1 cellular context compared by ENCODE assay signal in genomic region chr18:158128-159036, GRCh38.
TF ChIP-seq lines count a peak whose summit lies in the region.

USP14 (plus strand) TSS chr18:158557; CDS start chr18:158699, 142 bp downstream.

TF ChIP-seq in K562, 482 proteins besides CTCF, POLR2A, EP300 and RAD21 (continued from another document and continues in another):
- TF ChIP-seq CREB3L1 (IDR thresholded peaks at IDR 0.05; ENCODE audit: borderline replicate concordance, low read depth) (peak; percentile 86), TRIM24 (IDR thresholded peaks at IDR 0.05) (no peak), ZKSCAN8 (CRISPR knock-in tag; IDR thresholded peaks at IDR 0.05) (no peak), ZNF146 (CRISPR knock-in tag; IDR thresholded peaks at IDR 0.05; ENCODE audit: unreplicated experiment) (no peak), KLF13 (tag; IDR thresholded peaks at IDR 0.05; ENCODE audit: borderline replicate concordance, low read depth) (peak; percentile 64; the same call in 1 of the 2 replicates), MXD1 (CRISPR knock-in tag; IDR thresholded peaks at IDR 0.05; ENCODE audit: borderline replicate concordance, poor library complexity, severe bottlenecking) (peak; percentile 73), ARID1B (IDR thresholded peaks at IDR 0.05) (no peak), KHSRP (IDR thresholded peaks at IDR 0.05) (peak; percentile 82), ZNF316 (IDR thresholded peaks at IDR 0.05) (peak; percentile 72), SIRT6 (IDR thresholded peaks at IDR 0.05; ENCODE audit: low read depth, low read length) (no peak), FOXK2 (conservative IDR thresholded peaks at IDR 0.05 in 1 of 2, IDR thresholded peaks at IDR 0.05 in 1 of 2; ENCODE audit: low read depth in 2 of 2) (peak; percentile 60 to 73; a peak in 3 of 4 replicates), BRD4 (IDR thresholded peaks at IDR 0.05) (peak; percentile 97), DACH1 (IDR thresholded peaks at IDR 0.05; ENCODE audit: partially characterized antibody) (peak; percentile 22), POLR2H (tag; IDR thresholded peaks at IDR 0.05; ENCODE audit: low read depth) (peak; percentile 54; the same call in 1 of the 2 replicates), ZNF23 (CRISPR knock-in tag; IDR thresholded peaks at IDR 0.05) (peak; percentile 70; the same call in 1 of the 2 replicates), GTF2F1 (IDR thresholded peaks at IDR 0.05; ENCODE audit: low read depth, low read length) (no peak), ATF6 (CRISPR knock-in tag; IDR thresholded peaks at IDR 0.05) (peak; percentile 99; the same call in 1 of the 2 replicates), ZNF830 (CRISPR knock-in tag; IDR thresholded peaks at IDR 0.05) (no peak), HOMEZ (CRISPR knock-in tag; IDR thresholded peaks at IDR 0.05) (no peak), MEIS2 (IDR thresholded peaks at IDR 0.05; ENCODE audit: partially characterized antibody) (peak; percentile 71), SNIP1 (IDR thresholded peaks at IDR 0.05; ENCODE audit: low read depth) (no peak), ZBED1 (IDR thresholded peaks at IDR 0.05) (no peak), IRF9 (tag; IDR thresholded peaks at IDR 0.05) (no peak), ZNF583 (CRISPR knock-in tag; IDR thresholded peaks at IDR 0.05) (peak; percentile 81; the same call in 1 of the 2 replicates), TSHZ1 (CRISPR knock-in tag; IDR thresholded peaks at IDR 0.05) (peak; percentile 67; the same call in 1 of the 2 replicates), DMBX1 (CRISPR knock-in tag; IDR thresholded peaks at IDR 0.05; ENCODE audit: borderline replicate concordance) (peak; percentile 85), CBX1 (IDR thresholded peaks at IDR 0.05; ENCODE audit: low read depth) (peak; percentile 52; the same call in 1 of the 2 replicates), SMARCB1 (IDR thresholded peaks at IDR 0.05; ENCODE audit: insufficient read length, low read depth) (no peak), PRPF4 (IDR thresholded peaks at IDR 0.05; ENCODE audit: insufficient read depth, low read depth, low read length, poor library complexity, severe bottlenecking) (no peak), BRF1 (IDR thresholded peaks at IDR 0.05; ENCODE audit: borderline replicate concordance, extremely low read depth, insufficient read length) (no peak), UBTF (IDR thresholded peaks at IDR 0.05; ENCODE audit: borderline replicate concordance in 1 of 2, low read depth in 2 of 2, low read length in 2 of 2) (no peak; a peak in 3 of 4 replicates), ZNF431 (CRISPR knock-in tag; IDR thresholded peaks at IDR 0.05) (peak; percentile 90), MEF2D (tag; conservative IDR thresholded peaks at IDR 0.05; ENCODE audit: low read depth) (no peak), ZNF3 (CRISPR knock-in tag; IDR thresholded peaks at IDR 0.05) (no peak), KAT2B (IDR thresholded peaks at IDR 0.05; ENCODE audit: low read depth, low read length) (no peak), CREB1 (IDR thresholded peaks at IDR 0.05) (peak; percentile 99), CREB1 (CRISPR knock-in tag; IDR thresholded peaks at IDR 0.05) (peak; percentile 98), SMC3 (conservative IDR thresholded peaks at IDR 0.05; ENCODE audit: insufficient read depth, low read depth, low read length) (no peak), PPARD (CRISPR knock-in tag; IDR thresholded peaks at IDR 0.05) (no peak), SOX6 (IDR thresholded peaks at IDR 0.05) (peak; percentile 40; the same call in 1 of the 2 replicates), RAD51 (IDR thresholded peaks at IDR 0.05; ENCODE audit: borderline replicate concordance, low read depth) (peak; percentile 92), TRIM25 (IDR thresholded peaks at IDR 0.05; ENCODE audit: borderline replicate concordance) (no peak), FOXP1 (CRISPR knock-in tag; IDR thresholded peaks at IDR 0.05) (peak; percentile 73), RFX1 (IDR thresholded peaks at IDR 0.05) (no peak), FOSL1 (tag; conservative IDR thresholded peaks at IDR 0.05) (0 out of 2 replicates have a peak, but pooled peaks have one; percentile 51), FOS (IDR thresholded peaks at IDR 0.05; ENCODE audit: extremely low read depth, insufficient read length) (no peak), CCAR2 (IDR thresholded peaks at IDR 0.05; ENCODE audit: low read depth, low read length) (no peak), STAG1 (CRISPR knock-in tag; IDR thresholded peaks at IDR 0.05; ENCODE audit: borderline replicate concordance) (no peak), E2F6 (IDR thresholded peaks at IDR 0.05; ENCODE audit: borderline replicate concordance in 1 of 2, extremely low read depth in 1 of 2, insufficient read depth in 1 of 2, insufficient read length in 1 of 2, low read depth in 1 of 2, low read length in 1 of 2, poor library complexity in 1 of 2, severe bottlenecking in 1 of 2) (peak; percentile 99 to 100), ZBTB5 (IDR thresholded peaks at IDR 0.05) (no peak), HNRNPL (IDR thresholded peaks at IDR 0.05; ENCODE audit: low read depth, low read length) (no peak)
